8 cellular contexts compared by ENCODE assay signal in genomic region chr11:112961751-112962747, GRCh38.
A peak's percentile ranks its signal among the peaks of the same experiment; 100 is the strongest.
DNase-seq lines count a peak whose midpoint lies in the region; ATAC-seq and TF ChIP-seq lines count a peak whose summit lies in the region.

No MANE protein-coding gene starts in this region.

- ATAC-seq in GM18520 (IDR thresholded peaks at IDR 0.05; ENCODE audit: unreplicated experiment) (no peak), HG03565 (IDR thresholded peaks at IDR 0.05; ENCODE audit: unreplicated experiment) (no peak), HG02973 (IDR thresholded peaks at IDR 0.05; ENCODE audit: unreplicated experiment) (no peak)

- TF ChIP-seq CTCF in GM10266 (IDR thresholded peaks at IDR 0.05; ENCODE audit: control insufficient read depth, insufficient read depth, low read depth, missing control alignments), result no peak

- peak overlapping the region; percentile 87 for H3K27ac ChIP-seq in angular gyrus (ENCODE audit: low read depth, low read length)

- DNase-seq in GM10266 (ENCODE audit: extremely low spot score), result peak; percentile 31
- peak; percentile 58 for DNase-seq in NCI-H2171 (lab: John Stamatoyannopoulos, UW)
- peak in 45 of 51 donors; percentile 10 to 83 (median 51) for DNase-seq in hypothalamus (lab: John Stamatoyannopoulos, UW)
- DNase-seq in retina, result peak; percentile 90

Comparison
In these comparisons a context has a peak if more than half of its experiments do, and no peak if none do; other contexts are left out.
1. DNase-seq: peak in every context shown above with its lines; median percentile 90 in retina; 58 in NCI-H2171; 51 in hypothalamus; 31 in GM10266.